In genomic region chr1:226665505-226666163, GRCh38 we compare ENCODE assay signal across 10 cellular contexts.
A peak's percentile ranks its signal among the peaks of the same experiment; 100 is the strongest.
DNase-seq lines count a peak whose midpoint lies in the region; TF ChIP-seq lines count a peak whose summit lies in the region.
"Had no signal": no experiment of that assay in that cellular context is flagged by ENCODE, and none has a peak within 500 bp of the region (broad histone marks: within the 10 kb centered on the region; RNA-seq: fewer than 3 reads in every experiment).

No MANE protein-coding gene starts in this region.

- POLR2A ChIA-PET in CD4-positive, alpha-beta memory T cell (lab: Charles Lee; ENCODE audit: partially characterized antibody): interaction anchor here (0.6 to 6.1 kb wide), 4 partner anchors 11 to 73 kb away, joined by 3 to 64 read pairs (median 4); partner anchors contain the start of gene ITPKB

- H3K36me3 Mint-ChIP-seq in CD4-positive, alpha-beta memory T cell: peaks cover 8 to 60% of the 10 kb centered on the region in 2 donors
- H3K36me3 Mint-ChIP-seq in osteocyte (ENCODE audit: unreplicated experiment): no peaks in the 10 kb centered on the region

- no peaks in the 10 kb centered on the region for H3K27me3 ChIP-seq in CD4-positive, alpha-beta memory T cell (ENCODE audit: insufficient read depth, low read length)
- H3K27me3 ChIP-seq in Peyer's patch: no peaks in the 10 kb centered on the region
- no peaks in the 10 kb centered on the region for H3K27me3 ChIP-seq in effector memory CD4-positive, alpha-beta T cell (replicated peaks; ENCODE audit: control insufficient read depth, insufficient read depth, low read length, poor library complexity, severe bottlenecking)

- H3K27me3 Mint-ChIP-seq in CD4-positive, alpha-beta memory T cell: no peaks in the 10 kb centered on the region
- no peaks in the 10 kb centered on the region for H3K27me3 Mint-ChIP-seq in osteocyte (ENCODE audit: unreplicated experiment)

- no peak overlapping the region for H3K4me3 ChIP-seq in CD4-positive, alpha-beta memory T cell (ENCODE audit: low read length in 2 of 2)
- no peak overlapping the region for H3K4me3 ChIP-seq in Peyer's patch
- H3K4me3 ChIP-seq in effector memory CD4-positive, alpha-beta T cell (ENCODE audit: insufficient read depth, low read depth, low read length, poor library complexity, severe bottlenecking): no peak overlapping the region

- H3K9me3 Mint-ChIP-seq in CD4-positive, alpha-beta memory T cell: no peaks in the 10 kb centered on the region
- H3K9me3 Mint-ChIP-seq in osteocyte (ENCODE audit: unreplicated experiment): no peaks in the 10 kb centered on the region

- peak overlapping the region in 7 of 8 donors; percentile 27 to 88 (median 53) for H3K4me3 Mint-ChIP-seq in CD4-positive, alpha-beta memory T cell
- H3K4me3 Mint-ChIP-seq in osteocyte (ENCODE audit: unreplicated experiment): no peak overlapping the region

- peaks cover 11% of the 10 kb centered on the region for H3K36me3 ChIP-seq in CD4-positive, alpha-beta memory T cell (ENCODE audit: insufficient read depth, low read length)
- H3K36me3 ChIP-seq in Peyer's patch: no peaks in the 10 kb centered on the region
- peaks cover 6% of the 10 kb centered on the region for H3K36me3 ChIP-seq in effector memory CD4-positive, alpha-beta T cell (ENCODE audit: control insufficient read depth, insufficient read depth, low read length)

- H3K4me1 Mint-ChIP-seq in CD4-positive, alpha-beta memory T cell: peaks cover 11 to 81% (median 42%) of the 10 kb centered on the region in 4 donors
- peaks cover 51% of the 10 kb centered on the region for H3K4me1 Mint-ChIP-seq in osteocyte (ENCODE audit: unreplicated experiment)

- peak overlapping the region; percentile 7 for H3K27ac ChIP-seq in CD4-positive, alpha-beta memory T cell (ENCODE audit: low read depth, low read length)
- peak overlapping the region in 3 of 4 donors; percentile 25 to 84 (median 66) for H3K27ac ChIP-seq in Peyer's patch
- peak overlapping the region; percentile 90 for H3K27ac ChIP-seq in effector memory CD4-positive, alpha-beta T cell (ENCODE audit: insufficient read depth, low read length, poor library complexity, severe bottlenecking)

- TF ChIP-seq CTCF in Peyer's patch (IDR thresholded peaks at IDR 0.05) (no peak), osteocyte (IDR thresholded peaks at IDR 0.05) (no peak)

- no peak for DNase-seq in CD4-positive, alpha-beta memory T cell
- no peak for DNase-seq in Peyer's patch
- DNase-seq in effector memory CD4-positive, alpha-beta T cell: no peak
- no peak for DNase-seq in osteocyte (ENCODE audit: extremely low spot score, unreplicated experiment)
- no peak for DNase-seq in effector CD8-positive, alpha-beta T cell (lab: John Stamatoyannopoulos, UW)
- DNase-seq in GF-D8 (lab: John Stamatoyannopoulos, UW): no peak
- DNase-seq in NCI-H526 (lab: John Stamatoyannopoulos, UW): no peak
- DNase-seq in kidney tubule cell (ENCODE audit: low spot score): no peak
- DNase-seq: NCI-H2171, RPMI8226 had no signal

- intact Hi-C loops in CD4-positive, alpha-beta memory T cell (cut with micrococcal nuclease): no loop called here

- peak overlapping the region in 6 of 7 donors; percentile 85 to 99 (median 92) for H3K27ac Mint-ChIP-seq in CD4-positive, alpha-beta memory T cell
- H3K27ac Mint-ChIP-seq in osteocyte (ENCODE audit: unreplicated experiment): peak overlapping the region; percentile 95

- CTCF ChIA-PET in CD4-positive, alpha-beta memory T cell (lab: Charles Lee; ENCODE audit: partially characterized antibody): interaction anchor here (5.1 kb wide), 1 partner anchor 12 kb away, joined by 28 read pairs; no protein-coding TSS in a partner anchor

- H3K9me3 ChIP-seq in CD4-positive, alpha-beta memory T cell (ENCODE audit: control insufficient read depth in 1 of 2, low read length in 2 of 2): no peaks in the 10 kb centered on the region
- H3K9me3 ChIP-seq in Peyer's patch: no peaks in the 10 kb centered on the region
- H3K9me3 ChIP-seq in effector memory CD4-positive, alpha-beta T cell (ENCODE audit: control insufficient read depth, low read length): no peaks in the 10 kb centered on the region

- peaks cover 14% of the 10 kb centered on the region for H3K4me1 ChIP-seq in CD4-positive, alpha-beta memory T cell (ENCODE audit: insufficient read depth, low read length)
- peaks cover 0 to 66% (median 37%) of the 10 kb centered on the region in 4 donors for H3K4me1 ChIP-seq in Peyer's patch
- H3K4me1 ChIP-seq in effector memory CD4-positive, alpha-beta T cell (ENCODE audit: control insufficient read depth, insufficient read depth, low read length, poor library complexity, severe bottlenecking): peaks cover 47% of the 10 kb centered on the region

- no peak for TF ChIP-seq POLR2A in Peyer's patch (IDR thresholded peaks at IDR 0.05)

Comparison
In these comparisons a context has a peak if more than half of its experiments do, and no peak if none do; other contexts are left out.
1. H3K27ac ChIP-seq: peak in every context shown above with its lines; median percentile 90 in effector memory CD4-positive, alpha-beta T cell; 66 in Peyer's patch; 7 in CD4-positive, alpha-beta memory T cell.